9 cellular contexts compared by ENCODE assay signal in the genomic region with DNA sequence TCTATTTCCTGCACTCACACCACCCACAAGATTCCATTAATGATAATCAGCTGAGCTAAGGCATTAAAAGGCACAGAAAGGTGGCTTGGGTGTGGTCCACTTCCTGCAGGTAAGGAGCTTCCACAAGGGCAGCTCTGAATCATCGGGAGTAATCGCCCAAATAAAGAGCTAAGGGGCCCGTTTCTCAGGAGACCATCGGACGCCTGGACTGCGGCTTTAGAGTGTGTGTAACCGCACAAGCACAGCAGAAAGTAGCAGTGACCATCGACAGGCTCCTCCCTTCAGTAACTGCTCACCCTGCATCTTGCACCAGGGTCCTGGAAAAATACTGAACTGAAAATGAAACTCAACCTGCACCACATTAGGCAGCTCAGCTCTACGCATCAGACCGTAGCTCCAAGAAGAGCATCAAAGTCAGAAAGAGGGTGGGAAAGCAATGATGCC. TPM values are rescaled to one million over a fixed set of nuclear protein-coding genes. Genes with fewer than 3 reads are reported as not detected.
DNase-seq lines count a peak whose midpoint lies in the region; ATAC-seq, FAIRE-seq and TF ChIP-seq lines count a peak whose summit lies in the region.
"Had no signal": no experiment of that assay in that cellular context is flagged by ENCODE, and none has a peak within 500 bp of the region (broad histone marks: within the 10 kb centered on the region; RNA-seq: fewer than 3 reads in every experiment).

No MANE protein-coding gene starts in this region.

- H3K9me1 ChIP-seq in endothelial cell of umbilical vein (replicated peaks; ENCODE audit: control insufficient read depth, extremely low read depth, insufficient read depth, low read length): no peaks in the 10 kb centered on the region

- H3K4me3 Mint-ChIP-seq in T-helper 1 cell treated with Interleukin-12 subunit alpha and Interleukin-12 subunit beta and Interleukin-4 antibody, amounts not matched to agents 30 μg/mL and 1 μg/mL, for 36 hours: peak overlapping the region; percentile 87

- BruUV-seq in endothelial cell of umbilical vein (replicated peaks; lab: Mats Ljungman, UMichigan): no TSS peak

- H3K4me2 ChIP-seq in endothelial cell of umbilical vein (ENCODE audit: insufficient read depth, low read length): peak overlapping the region; percentile 76

- H3K79me2 ChIP-seq in endothelial cell of umbilical vein (ENCODE audit: control insufficient read depth, insufficient read depth, low read length): peaks cover 100% of the 10 kb centered on the region

- H3K27ac Mint-ChIP-seq in T-helper 1 cell treated with Interleukin-12 subunit alpha and Interleukin-12 subunit beta and Interleukin-4 antibody, amounts not matched to agents 30 μg/mL and 1 μg/mL, for 36 hours: peak overlapping the region; percentile 91

- TF ChIP-seq CTCF in endothelial cell of umbilical vein (IDR thresholded peaks at IDR 0.05; ENCODE audit: extremely low read depth in 1 of 2, insufficient read depth in 1 of 2, low read depth in 1 of 2, low read length in 2 of 2) (no peak), omental fat pad (IDR thresholded peaks at IDR 0.05) (no peak)

- dilution Hi-C loops in endothelial cell of umbilical vein (cut with MboI; ENCODE audit: extremely low pct_ligation_motif_present, low sequenced_read_pairs): no loop called here

- peaks cover 46% of the 10 kb centered on the region for H3K4me1 ChIP-seq in endothelial cell of umbilical vein (ENCODE audit: control insufficient read depth, extremely low read depth, insufficient read depth, low read length)

- H3K27me3 ChIP-seq in endothelial cell of umbilical vein (ENCODE audit: control insufficient read depth in 2 of 2, insufficient read depth in 2 of 2, low read length in 2 of 2): no peaks in the 10 kb centered on the region

- no peaks in the 10 kb centered on the region for H3K27me3 Mint-ChIP-seq in T-helper 1 cell treated with Interleukin-12 subunit alpha and Interleukin-12 subunit beta and Interleukin-4 antibody, amounts not matched to agents 30 μg/mL and 1 μg/mL, for 36 hours (ENCODE audit: low read depth)

- TF ChIP-seq POLR2A in endothelial cell of umbilical vein (IDR thresholded peaks at IDR 0.05; ENCODE audit: low read depth, low read length): no peak

- peaks cover 87% of the 10 kb centered on the region for H3K4me1 Mint-ChIP-seq in T-helper 1 cell treated with Interleukin-12 subunit alpha and Interleukin-12 subunit beta and Interleukin-4 antibody, amounts not matched to agents 30 μg/mL and 1 μg/mL, for 36 hours (ENCODE audit: low read depth)

- peak; percentile 38 for DNase-seq in DMS153 (lab: John Stamatoyannopoulos, UW)
- DNase-seq in endothelial cell of umbilical vein (ENCODE audit: low read depth, low spot score): peak; percentile 75
- DNase-seq in omental fat pad (ENCODE audit: low spot score): no peak
- DNase-seq in NCI-H82 (lab: John Stamatoyannopoulos, UW): no peak
- DNase-seq in T1000 (lab: John Stamatoyannopoulos, UW): no peak

- no peaks in the 10 kb centered on the region for H3K9me3 ChIP-seq in endothelial cell of umbilical vein (replicated peaks; ENCODE audit: control insufficient read depth, insufficient read depth, low read length)

- POLR2A ChIA-PET in endothelial cell of umbilical vein (lab: Charles Lee): no interaction called here

- H4K20me1 ChIP-seq in endothelial cell of umbilical vein (replicated peaks; ENCODE audit: control insufficient read depth, extremely low read depth, insufficient read depth, low read length): no peaks in the 10 kb centered on the region

- no peak for FAIRE-seq in endothelial cell of umbilical vein (lab: Jason Lieb, UNC)
- FAIRE-seq: islet of Langerhans had no signal

- ATAC-seq in GM19438 (IDR thresholded peaks at IDR 0.05; ENCODE audit: low read depth, unreplicated experiment): peak; percentile 79
- ATAC-seq in HG03378 (IDR thresholded peaks at IDR 0.05; ENCODE audit: unreplicated experiment): peak; percentile 91
- peak; percentile 29 for ATAC-seq in omental fat pad (ENCODE audit: low FRiP score)

- no peaks in the 10 kb centered on the region for H3K36me3 ChIP-seq in endothelial cell of umbilical vein (ENCODE audit: control insufficient read depth in 2 of 2, extremely low read depth in 1 of 2, insufficient read depth in 2 of 2, low read length in 2 of 2)

- H3K27ac ChIP-seq in endothelial cell of umbilical vein (ENCODE audit: insufficient read depth, low read depth, low read length): no peak overlapping the region

- no peak overlapping the region for H2AFZ ChIP-seq in endothelial cell of umbilical vein (ENCODE audit: low read depth, low read length)

- H3K36me3 Mint-ChIP-seq in T-helper 1 cell treated with Interleukin-12 subunit alpha and Interleukin-12 subunit beta and Interleukin-4 antibody, amounts not matched to agents 30 μg/mL and 1 μg/mL, for 36 hours (ENCODE audit: low read depth): peaks cover 38% of the 10 kb centered on the region

- intact Hi-C loops in endothelial cell of umbilical vein (cut with micrococcal nuclease): no loop called here

- no peaks in the 10 kb centered on the region for H3K9me3 Mint-ChIP-seq in T-helper 1 cell treated with Interleukin-12 subunit alpha and Interleukin-12 subunit beta and Interleukin-4 antibody, amounts not matched to agents 30 μg/mL and 1 μg/mL, for 36 hours

- CTCF ChIA-PET in endothelial cell of umbilical vein (lab: Charles Lee): interaction anchor here (0.8 to 2.9 kb wide), 7 partner anchors 52 to 123 kb away, joined by 3 to 15 read pairs (median 4); no protein-coding TSS in a partner anchor

- H3K9ac ChIP-seq in endothelial cell of umbilical vein (replicated peaks; ENCODE audit: extremely low read depth, insufficient read depth, low read length): peak overlapping the region; percentile 11

- H3K4me3 ChIP-seq in endothelial cell of umbilical vein (replicated peaks in 1 of 3; ENCODE audit: insufficient read depth in 1 of 3, low read depth in 1 of 3, low read length in 3 of 3): peak overlapping the region in 2 of 3 experiments; percentile 13 to 31

TF ChIP-seq in endothelial cell of umbilical vein, 7 proteins besides CTCF, POLR2A, EP300 and RAD21:
- peak; percentile 39 for TF ChIP-seq GATA2 (IDR thresholded peaks at IDR 0.05; ENCODE audit: insufficient read depth, insufficient read length, low read depth, low read length)
- TF ChIP-seq MYC (IDR thresholded peaks at IDR 0.05; ENCODE audit: low read depth, low read length): no peak
- no peak for TF ChIP-seq FOS (IDR thresholded peaks at IDR 0.05; ENCODE audit: borderline replicate concordance, insufficient read depth, low read length)
- TF ChIP-seq EZH2 (IDR thresholded peaks at IDR 0.05; ENCODE audit: borderline replicate concordance, low read depth, low read length, severe bottlenecking): no peak
- TF ChIP-seq JUN (IDR thresholded peaks at IDR 0.05; ENCODE audit: borderline replicate concordance, insufficient read depth, insufficient read length, low read depth): no peak
- TF ChIP-seq, protein P1, sequence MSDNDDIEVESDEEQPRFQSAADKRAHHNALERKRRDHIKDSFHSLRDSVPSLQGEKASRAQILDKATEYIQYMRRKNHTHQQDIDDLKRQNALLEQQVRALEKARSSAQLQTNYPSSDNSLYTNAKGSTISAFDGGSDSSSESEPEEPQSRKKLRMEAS (IDR thresholded peaks at IDR 0.05; ENCODE audit: insufficient read depth, insufficient read length): no peak
- no peak for TF ChIP-seq POLR2AphosphoS5 (IDR thresholded peaks at IDR 0.05; ENCODE audit: insufficient read depth, low read depth, low read length)
TF ChIP-seq in endothelial cell of umbilical vein: peak in this region for 1.

RNA-seq across cellular contexts. Expression of a gene that starts 6.0 kb away (rescaled TPM):
- total RNA-seq in endothelial cell of umbilical vein (99.4 and 100 TPM in 2 replicates), omental fat pad (10 to 100 TPM; 55.3 to 96.3 (median 83.9) TPM)
- polyA plus RNA-seq in endothelial cell of umbilical vein: 34.0 and 43.3 TPM in 2 replicates
- polyA plus RNA-seq in endothelial cell of umbilical vein (2011; cell fraction: cytosol; rRNA removed): 49.0 and 53.9 TPM in 2 replicates
- 68.3 and 79.6 TPM in 2 replicates for polyA plus RNA-seq in endothelial cell of umbilical vein (2011; cell fraction: nucleus; rRNA removed)
- 82.8 and 89.3 TPM in 2 replicates for polyA plus RNA-seq in endothelial cell of umbilical vein (2012)
- 31.4 and 32.5 TPM in 2 replicates for polyA minus RNA-seq in endothelial cell of umbilical vein
- polyA minus RNA-seq in endothelial cell of umbilical vein (2011; cell fraction: cytosol; rRNA and poly(A)+ RNA removed): 23.5 TPM
- 48.1 and 61.2 TPM in 2 replicates for polyA minus RNA-seq in endothelial cell of umbilical vein (2011; cell fraction: nucleus; rRNA and poly(A)+ RNA removed)

Comparison
In these comparisons a context has a peak if more than half of its experiments do, and no peak if none do; other contexts are left out.
1. DNase-seq: peak in DMS153 (single experiment) and endothelial cell of umbilical vein (single experiment); none in omental fat pad (single experiment), NCI-H82 (single experiment) and T1000 (single experiment).
2. ATAC-seq: peak in every context shown above with its lines; median percentile 91 in HG03378; 79 in GM19438; 29 in omental fat pad.